1 cellular context compared by ENCODE assay signal in genomic region chr3:67819447-67819846, GRCh38.
TF ChIP-seq lines count a peak whose summit lies in the region.

No MANE protein-coding gene starts in this region.

TF ChIP-seq in HCT116, 20 proteins besides CTCF, POLR2A, EP300 and RAD21 (continued from another document):
- TF ChIP-seq, protein P1, sequence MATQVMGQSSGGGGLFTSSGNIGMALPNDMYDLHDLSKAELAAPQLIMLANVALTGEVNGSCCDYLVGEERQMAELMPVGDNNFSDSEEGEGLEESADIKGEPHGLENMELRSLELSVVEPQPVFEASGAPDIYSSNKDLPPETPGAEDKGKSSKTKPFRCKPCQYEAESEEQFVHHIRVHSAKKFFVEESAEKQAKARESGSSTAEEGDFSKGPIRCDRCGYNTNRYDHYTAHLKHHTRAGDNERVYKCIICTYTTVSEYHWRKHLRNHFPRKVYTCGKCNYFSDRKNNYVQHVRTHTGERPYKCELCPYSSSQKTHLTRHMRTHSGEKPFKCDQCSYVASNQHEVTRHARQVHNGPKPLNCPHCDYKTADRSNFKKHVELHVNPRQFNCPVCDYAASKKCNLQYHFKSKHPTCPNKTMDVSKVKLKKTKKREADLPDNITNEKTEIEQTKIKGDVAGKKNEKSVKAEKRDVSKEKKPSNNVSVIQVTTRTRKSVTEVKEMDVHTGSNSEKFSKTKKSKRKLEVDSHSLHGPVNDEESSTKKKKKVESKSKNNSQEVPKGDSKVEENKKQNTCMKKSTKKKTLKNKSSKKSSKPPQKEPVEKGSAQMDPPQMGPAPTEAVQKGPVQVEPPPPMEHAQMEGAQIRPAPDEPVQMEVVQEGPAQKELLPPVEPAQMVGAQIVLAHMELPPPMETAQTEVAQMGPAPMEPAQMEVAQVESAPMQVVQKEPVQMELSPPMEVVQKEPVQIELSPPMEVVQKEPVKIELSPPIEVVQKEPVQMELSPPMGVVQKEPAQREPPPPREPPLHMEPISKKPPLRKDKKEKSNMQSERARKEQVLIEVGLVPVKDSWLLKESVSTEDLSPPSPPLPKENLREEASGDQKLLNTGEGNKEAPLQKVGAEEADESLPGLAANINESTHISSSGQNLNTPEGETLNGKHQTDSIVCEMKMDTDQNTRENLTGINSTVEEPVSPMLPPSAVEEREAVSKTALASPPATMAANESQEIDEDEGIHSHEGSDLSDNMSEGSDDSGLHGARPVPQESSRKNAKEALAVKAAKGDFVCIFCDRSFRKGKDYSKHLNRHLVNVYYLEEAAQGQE (IDR thresholded peaks at IDR 0.05; ENCODE audit: low read depth), result no peak
- TF ChIP-seq, protein P2, sequence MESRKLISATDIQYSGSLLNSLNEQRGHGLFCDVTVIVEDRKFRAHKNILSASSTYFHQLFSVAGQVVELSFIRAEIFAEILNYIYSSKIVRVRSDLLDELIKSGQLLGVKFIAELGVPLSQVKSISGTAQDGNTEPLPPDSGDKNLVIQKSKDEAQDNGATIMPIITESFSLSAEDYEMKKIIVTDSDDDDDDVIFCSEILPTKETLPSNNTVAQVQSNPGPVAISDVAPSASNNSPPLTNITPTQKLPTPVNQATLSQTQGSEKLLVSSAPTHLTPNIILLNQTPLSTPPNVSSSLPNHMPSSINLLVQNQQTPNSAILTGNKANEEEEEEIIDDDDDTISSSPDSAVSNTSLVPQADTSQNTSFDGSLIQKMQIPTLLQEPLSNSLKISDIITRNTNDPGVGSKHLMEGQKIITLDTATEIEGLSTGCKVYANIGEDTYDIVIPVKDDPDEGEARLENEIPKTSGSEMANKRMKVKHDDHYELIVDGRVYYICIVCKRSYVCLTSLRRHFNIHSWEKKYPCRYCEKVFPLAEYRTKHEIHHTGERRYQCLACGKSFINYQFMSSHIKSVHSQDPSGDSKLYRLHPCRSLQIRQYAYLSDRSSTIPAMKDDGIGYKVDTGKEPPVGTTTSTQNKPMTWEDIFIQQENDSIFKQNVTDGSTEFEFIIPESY (IDR thresholded peaks at IDR 0.05; ENCODE audit: extremely low read depth, insufficient replicate concordance, low read length), result no peak
- TF ChIP-seq CBX3 (IDR thresholded peaks at IDR 0.05; ENCODE audit: low read depth) (no peak), ZNF274 (IDR thresholded peaks at IDR 0.05; ENCODE audit: low read depth, low read length) (no peak), EGR1 (IDR thresholded peaks at IDR 0.05; ENCODE audit: low read depth) (no peak), ZFX (IDR thresholded peaks at IDR 0.05) (no peak), POLR2AphosphoS5 (IDR thresholded peaks at IDR 0.05; ENCODE audit: low read depth, low read length) (no peak), SIN3A (IDR thresholded peaks at IDR 0.05; ENCODE audit: low read depth) (no peak), EZH2phosphoT487 (IDR thresholded peaks at IDR 0.05; ENCODE audit: borderline replicate concordance) (no peak), TCF7L2 (IDR thresholded peaks at IDR 0.05; ENCODE audit: borderline replicate concordance, extremely low read depth, insufficient read depth, insufficient read length) (no peak), FOSL1 (IDR thresholded peaks at IDR 0.05; ENCODE audit: low read depth) (no peak), EZH2 (IDR thresholded peaks at IDR 0.05) (no peak), SP1 (IDR thresholded peaks at IDR 0.05; ENCODE audit: low read depth) (no peak), YY1 (IDR thresholded peaks at IDR 0.05; ENCODE audit: extremely low read depth, insufficient replicate concordance, low read depth, low read length) (no peak)
- TF ChIP-seq, protein P3, sequence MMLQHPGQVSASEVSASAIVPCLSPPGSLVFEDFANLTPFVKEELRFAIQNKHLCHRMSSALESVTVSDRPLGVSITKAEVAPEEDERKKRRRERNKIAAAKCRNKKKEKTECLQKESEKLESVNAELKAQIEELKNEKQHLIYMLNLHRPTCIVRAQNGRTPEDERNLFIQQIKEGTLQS (IDR thresholded peaks at IDR 0.05), result no peak
